ENCODE assay signal across 8 cellular contexts in genomic region chr16:22436823-22437652, GRCh38.
DNase-seq lines count a peak whose midpoint lies in the region; ATAC-seq and TF ChIP-seq lines count a peak whose summit lies in the region.
"Not testable (repeated sequence)": the region's sequence is repeated elsewhere in the genome, so short reads cannot be mapped to it uniquely, and the experiment has no call there.

No MANE protein-coding gene starts in this region.

- BruUV-seq in Caco-2 (replicated peaks; lab: Mats Ljungman, UMichigan): not testable (repeated sequence)

- peak; percentile 80 for ATAC-seq in GM21390 (IDR thresholded peaks at IDR 0.05; ENCODE audit: unreplicated experiment)

- DNase-seq in Caco-2 (peak; percentile 71 to 81), HUDEP-2 (lab: John Stamatoyannopoulos, UW; ENCODE audit: unreplicated experiment in 76 of 76) (peak in 65 of 76 experiments; percentile 10 to 73 (median 51)), OCI-M2 (lab: John Stamatoyannopoulos, UW; ENCODE audit: unreplicated experiment) (peak; percentile 3), activated T-cell treated with anti-CD3 and anti-CD28 coated beads for 48 hours (ENCODE audit: low read depth) (peak; percentile 71), epithelial cell of esophagus (ENCODE audit: low read depth) (peak; percentile 71), mesothelial cell of epicardium (ENCODE audit: low spot score in 2 of 2, unreplicated experiment in 2 of 2) (peak; percentile 64 to 77)
- DNase-seq in stimulated activated CD8-positive, alpha-beta memory T cell treated with anti-CD3 and anti-CD28 coated beads, Interleukin-12 subunit alpha, Interleukin-12 subunit beta, amount 100 ng/mL, for 4 hours (ENCODE audit: low read depth): peak; percentile 59

- H3K4me1 ChIP-seq in Caco-2: not testable (repeated sequence)

- not testable (repeated sequence) for H3K27me3 Mint-ChIP-seq in Caco-2 (ENCODE audit: insufficient read depth, unreplicated experiment); mesothelial cell of epicardium (ENCODE audit: low read depth)

- not testable (repeated sequence) for H3K36me3 ChIP-seq in Caco-2 (ENCODE audit: control insufficient read depth, insufficient read depth, low read length)

- not testable (repeated sequence) for H3K27me3 ChIP-seq in Caco-2 (replicated peaks; ENCODE audit: control insufficient read depth, insufficient read depth, low read length)

- CTCF ChIA-PET in Caco-2 (lab: Charles Lee): not testable (repeated sequence)

- H3K27ac Mint-ChIP-seq in Caco-2 (ENCODE audit: unreplicated experiment) (peak overlapping the region; percentile 89), mesothelial cell of epicardium (peak overlapping the region; percentile 99)

- H3K9me3 ChIP-seq in Caco-2: not testable (repeated sequence)

- not testable (repeated sequence) for TF ChIP-seq CTCF in Caco-2 (IDR thresholded peaks at IDR 0.05; ENCODE audit: insufficient read depth in 1 of 2, low read depth in 1 of 2, low read length in 1 of 2, severe bottlenecking in 1 of 2, unreplicated experiment in 1 of 2); epithelial cell of esophagus (IDR thresholded peaks at IDR 0.05; ENCODE audit: insufficient read depth, low read depth, low read length, missing control alignments); mesothelial cell of epicardium (IDR thresholded peaks at IDR 0.05; ENCODE audit: unreplicated experiment)

- H3K4me3 ChIP-seq in Caco-2 (ENCODE audit: low read depth, low read length) (peak overlapping the region; percentile 81), epithelial cell of esophagus (ENCODE audit: low read length) (peak overlapping the region; percentile 58)

- intact Hi-C loops in Caco-2 (cut with micrococcal nuclease; ENCODE audit: unreplicated experiment): not testable (repeated sequence)

- POLR2A ChIA-PET in Caco-2 (lab: Charles Lee): interaction anchor here (0.7 kb wide), 2 partner anchors 141 to 245 kb away, joined by 6 to 16 read pairs; no protein-coding TSS in a partner anchor

- H3K4me1 Mint-ChIP-seq in Caco-2 (ENCODE audit: low read depth, unreplicated experiment); mesothelial cell of epicardium: not testable (repeated sequence)

- peak overlapping the region; percentile 85 for H3K4me3 Mint-ChIP-seq in Caco-2 (ENCODE audit: unreplicated experiment)
- peak overlapping the region; percentile 95 for H3K4me3 Mint-ChIP-seq in mesothelial cell of epicardium

- H3K9me3 Mint-ChIP-seq in Caco-2 (ENCODE audit: unreplicated experiment); mesothelial cell of epicardium: not testable (repeated sequence)

- not testable (repeated sequence) for H3K36me3 Mint-ChIP-seq in Caco-2 (ENCODE audit: insufficient read depth, unreplicated experiment); mesothelial cell of epicardium

Comparison
In these comparisons a context has a peak if more than half of its experiments do, and no peak if none do; other contexts are left out.
1. Peak in every context shown above with its lines: DNase-seq, ATAC-seq and H3K4me3 ChIP-seq.
2. DNase-seq: peak in every context shown above with its lines; median percentile 76 in Caco-2; 71 in activated T-cell treated with anti-CD3 and anti-CD28 coated beads for 48 hours; 71 in epithelial cell of esophagus; 70 in mesothelial cell of epicardium; 59 in stimulated activated CD8-positive, alpha-beta memory T cell treated with anti-CD3 and anti-CD28 coated beads, Interleukin-12 subunit alpha, Interleukin-12 subunit beta, amount 100 ng/mL, for 4 hours; 51 in HUDEP-2; 3 in OCI-M2.